Comparison of ENCODE assay signal across 23 cellular contexts in genomic region chr11:35550374-35551036, GRCh38. TPM values are rescaled to one million over a fixed set of nuclear protein-coding genes. Genes with fewer than 3 reads are reported as not detected.
DNase-seq lines count a peak whose midpoint lies in the region; ATAC-seq, FAIRE-seq and TF ChIP-seq lines count a peak whose summit lies in the region.
"Had no signal": no experiment of that assay in that cellular context is flagged by ENCODE, and none has a peak within 500 bp of the region (broad histone marks: within the 10 kb centered on the region; RNA-seq: fewer than 3 reads in every experiment).

No MANE protein-coding gene starts in this region.

- H3K9ac ChIP-seq in astrocyte (ENCODE audit: low read length), result no peak overlapping the region
- H3K9ac ChIP-seq: BLaER1 had no signal

- H3K36me3 ChIP-seq in astrocyte (ENCODE audit: insufficient read depth, low read length) (no peaks in the 10 kb centered on the region), left lung (no peaks in the 10 kb centered on the region)
- H3K36me3 ChIP-seq: BLaER1, upper lobe of right lung had no signal

- H3K4me2 ChIP-seq in A549 (0 out of 3 replicates have a peak overlapping the region, but pooled peaks have one; percentile 3), astrocyte (ENCODE audit: low read length) (peak overlapping the region; percentile 33)

- no peak for TF ChIP-seq CTCF in A549 (IDR thresholded peaks at IDR 0.05)
- TF ChIP-seq CTCF in HFFc6 (IDR thresholded peaks at IDR 0.05), result no peak
- TF ChIP-seq CTCF in astrocyte (IDR thresholded peaks at IDR 0.05; ENCODE audit: insufficient read depth, low read depth, low read length), result no peak
- TF ChIP-seq CTCF in left lung (IDR thresholded peaks at IDR 0.05), result no peak

- H3K27me3 Mint-ChIP-seq in HFFc6 (ENCODE audit: insufficient read depth) (peaks cover 2% of the 10 kb centered on the region; the same call in 1 of the 2 replicates), astrocyte (ENCODE audit: low read depth, unreplicated experiment) (no peaks in the 10 kb centered on the region)

- H3K4me1 Mint-ChIP-seq in HFFc6 (ENCODE audit: low read depth), result peaks cover 95% of the 10 kb centered on the region
- peaks cover 41% of the 10 kb centered on the region for H3K4me1 Mint-ChIP-seq in astrocyte (ENCODE audit: low read depth, unreplicated experiment)
- H3K4me1 Mint-ChIP-seq: activated CD4-positive, alpha-beta T cell treated with anti-CD3 and anti-CD28 coated beads, Interleukin-2, amount 10 ng/mL, durations not matched to agents 24 days and 14 days; activated naive CD4-positive, alpha-beta T cell treated with anti-CD3 and anti-CD28 coated beads, Interleukin-2, amount 10 ng/mL, durations not matched to agents 7 days and 5 days; T-helper 17 cell had no signal

- no peaks in the 10 kb centered on the region for H3K9me3 ChIP-seq in A549
- no peaks in the 10 kb centered on the region for H3K9me3 ChIP-seq in astrocyte (ENCODE audit: insufficient read depth, low read depth, low read length)
- H3K9me3 ChIP-seq in left lung, result no peaks in the 10 kb centered on the region
- H3K9me3 ChIP-seq: BLaER1, upper lobe of right lung had no signal

- H3K4me3 Mint-ChIP-seq in HFFc6 (peak overlapping the region; percentile 29), astrocyte (ENCODE audit: unreplicated experiment) (no peak overlapping the region)
- H3K4me3 Mint-ChIP-seq: activated CD4-positive, alpha-beta T cell treated with anti-CD3 and anti-CD28 coated beads, Interleukin-2, amount 10 ng/mL, durations not matched to agents 24 days and 14 days; activated naive CD4-positive, alpha-beta T cell treated with anti-CD3 and anti-CD28 coated beads, Interleukin-2, amount 10 ng/mL, durations not matched to agents 7 days and 5 days; activated T-helper 1 cell treated with anti-CD3 and anti-CD28 coated beads, Interleukin-12 subunit alpha, Interleukin-12 subunit beta, Interleukin-2, Interleukin-4 antibody, amounts not matched to agents 30 ng/mL and 10 ng/mL and 1 ng/mL, durations not matched to agents 14 hours and 24 hours and 36 hours; endodermal cell; T-helper 17 cell had no signal

- H4K20me1 ChIP-seq in astrocyte (ENCODE audit: insufficient read depth, low read length), result no peaks in the 10 kb centered on the region
- H4K20me1 ChIP-seq: BLaER1 had no signal

- intact Hi-C loops in left lung (cut with DNase I), result no loop called here

- no peak overlapping the region for H3K4me3 ChIP-seq in A549
- no peak overlapping the region for H3K4me3 ChIP-seq in astrocyte (ENCODE audit: insufficient read depth, low read depth, low read length)
- H3K4me3 ChIP-seq in left lung, result no peak overlapping the region
- H3K4me3 ChIP-seq: BLaER1, upper lobe of right lung had no signal

- TF ChIP-seq EP300 in A549 (IDR thresholded peaks at IDR 0.05), result no peak

- TF ChIP-seq POLR2A in A549 (IDR thresholded peaks at IDR 0.05; ENCODE audit: low read length), result no peak

- no peaks in the 10 kb centered on the region for H3K79me2 ChIP-seq in astrocyte (ENCODE audit: insufficient read depth, low read length)

- TF ChIP-seq RAD21 in A549 (conservative IDR thresholded peaks at IDR 0.05 in 1 of 2, IDR thresholded peaks at IDR 0.05 in 1 of 2), result no peak

- CTCF ChIA-PET in A549 (lab: Yijun Ruan, JAX), result no interaction called here

- WGBS in A549 (ENCODE audit: missing lambda C conversion rate), result 26% methylated on average over 3 of the region's 3 CpGs

- H3K27me3 ChIP-seq in astrocyte (ENCODE audit: insufficient read depth, low read length) (no peaks in the 10 kb centered on the region), left lung (peaks cover 0 to 7% of the 10 kb centered on the region in 2 donors)
- H3K27me3 ChIP-seq: BLaER1, upper lobe of right lung had no signal

- POLR2A ChIA-PET in A549 (lab: Yijun Ruan, JAX), result no interaction called here

- H3K27ac ChIP-seq in A549 (no peak overlapping the region), astrocyte (ENCODE audit: low read depth, low read length) (peak overlapping the region; percentile 68), left lung (no peak overlapping the region)
- H3K27ac ChIP-seq: BLaER1, upper lobe of right lung had no signal

- H3K36me3 Mint-ChIP-seq in HFFc6 (ENCODE audit: low read depth) (no peaks in the 10 kb centered on the region), astrocyte (ENCODE audit: low read depth, unreplicated experiment) (no peaks in the 10 kb centered on the region)
- H3K36me3 Mint-ChIP-seq: activated naive CD4-positive, alpha-beta T cell treated with anti-CD3 and anti-CD28 coated beads, Interleukin-2, amount 10 ng/mL, durations not matched to agents 7 days and 5 days had no signal

- DNase-seq in A549 (ENCODE audit: low read depth in 1 of 2, low spot score in 1 of 2) (no peak), HFFc6 (peak; percentile 52), astrocyte (ENCODE audit: low read depth) (peak; percentile 67), left lung (no peak), DMS153 (lab: John Stamatoyannopoulos, UW) (no peak), KBM-7 (no peak)
- DNase-seq: activated CD4-positive, alpha-beta T cell treated with anti-CD3 and anti-CD28 coated beads, Interleukin-2, amount 10 ng/mL, durations not matched to agents 24 days and 14 days; activated naive CD4-positive, alpha-beta T cell treated with anti-CD3 and anti-CD28 coated beads, Interleukin-2, amount 10 ng/mL, durations not matched to agents 7 days and 5 days; amygdala; caudate nucleus; DND-41; KG1; MV-4-11; NCI-H526; T-helper 17 cell; upper lobe of right lung had no signal

- no peak overlapping the region for H2AFZ ChIP-seq in astrocyte (ENCODE audit: low read depth, low read length)

- H3K27ac Mint-ChIP-seq in HFFc6 (peak overlapping the region; percentile 84), astrocyte (ENCODE audit: unreplicated experiment) (peak overlapping the region; percentile 90)
- H3K27ac Mint-ChIP-seq: activated CD4-positive, alpha-beta T cell treated with anti-CD3 and anti-CD28 coated beads, Interleukin-2, amount 10 ng/mL, durations not matched to agents 24 days and 14 days; activated naive CD4-positive, alpha-beta T cell treated with anti-CD3 and anti-CD28 coated beads, Interleukin-2, amount 10 ng/mL, durations not matched to agents 7 days and 5 days; activated T-helper 1 cell treated with anti-CD3 and anti-CD28 coated beads, Interleukin-12 subunit alpha, Interleukin-12 subunit beta, Interleukin-2, Interleukin-4 antibody, amounts not matched to agents 30 ng/mL and 10 ng/mL and 1 ng/mL, durations not matched to agents 14 hours and 24 hours and 36 hours; endodermal cell; T-helper 17 cell had no signal

- H3K9me3 Mint-ChIP-seq in HFFc6 (no peaks in the 10 kb centered on the region), astrocyte (ENCODE audit: unreplicated experiment) (peaks cover 3% of the 10 kb centered on the region)
- H3K9me3 Mint-ChIP-seq: activated CD4-positive, alpha-beta T cell treated with anti-CD3 and anti-CD28 coated beads, Interleukin-2, amount 10 ng/mL, durations not matched to agents 24 days and 14 days; activated naive CD4-positive, alpha-beta T cell treated with anti-CD3 and anti-CD28 coated beads, Interleukin-2, amount 10 ng/mL, durations not matched to agents 7 days and 5 days; activated T-helper 1 cell treated with anti-CD3 and anti-CD28 coated beads, Interleukin-12 subunit alpha, Interleukin-12 subunit beta, Interleukin-2, Interleukin-4 antibody, amounts not matched to agents 30 ng/mL and 10 ng/mL and 1 ng/mL, durations not matched to agents 14 hours and 24 hours and 36 hours; endodermal cell had no signal

- H3K4me1 ChIP-seq in A549, result 0 out of 3 replicates have a peak, but pooled peaks cover 3% of the 10 kb centered on the region
- peaks cover 26% of the 10 kb centered on the region for H3K4me1 ChIP-seq in astrocyte (ENCODE audit: insufficient read depth, low read length)
- H3K4me1 ChIP-seq in left lung, result no peaks in the 10 kb centered on the region
- H3K4me1 ChIP-seq: upper lobe of right lung had no signal

- FAIRE-seq in A549 (lab: Jason Lieb, UNC) (no peak), astrocyte (lab: Jason Lieb, UNC) (no peak)
- FAIRE-seq: GM12892 had no signal

- in situ Hi-C loops in KBM-7 (cut with MboI; ENCODE audit: low pct_unique_long_range_greater_than_20kb, low sequenced_read_pairs), result no loop called here

- ATAC-seq in A549 (no peak), left lung (peak; percentile 32), GM18868 (IDR thresholded peaks at IDR 0.05; ENCODE audit: unreplicated experiment) (no peak), HG02840 (IDR thresholded peaks at IDR 0.05; ENCODE audit: low FRiP score, unreplicated experiment) (no peak)
- ATAC-seq: T-helper 17 cell had no signal

TF ChIP-seq in A549, 52 proteins besides CTCF, POLR2A, EP300 and RAD21 (continues in another document):
- TF ChIP-seq SREBF2 (IDR thresholded peaks at IDR 0.05) (no peak), PHF8 (IDR thresholded peaks at IDR 0.05; ENCODE audit: borderline replicate concordance, low read depth) (no peak), ESRRA (IDR thresholded peaks at IDR 0.05; ENCODE audit: borderline replicate concordance, low read length) (no peak), HDAC2 (IDR thresholded peaks at IDR 0.05) (no peak), NPAS2 (CRISPR knock-in tag; IDR thresholded peaks at IDR 0.05; ENCODE audit: borderline replicate concordance) (no peak), GATA3 (IDR thresholded peaks at IDR 0.05; ENCODE audit: borderline replicate concordance) (no peak), POLR2AphosphoS2 (conservative IDR thresholded peaks at IDR 0.05; ENCODE audit: low read length) (no peak)
- TF ChIP-seq, protein P1, sequence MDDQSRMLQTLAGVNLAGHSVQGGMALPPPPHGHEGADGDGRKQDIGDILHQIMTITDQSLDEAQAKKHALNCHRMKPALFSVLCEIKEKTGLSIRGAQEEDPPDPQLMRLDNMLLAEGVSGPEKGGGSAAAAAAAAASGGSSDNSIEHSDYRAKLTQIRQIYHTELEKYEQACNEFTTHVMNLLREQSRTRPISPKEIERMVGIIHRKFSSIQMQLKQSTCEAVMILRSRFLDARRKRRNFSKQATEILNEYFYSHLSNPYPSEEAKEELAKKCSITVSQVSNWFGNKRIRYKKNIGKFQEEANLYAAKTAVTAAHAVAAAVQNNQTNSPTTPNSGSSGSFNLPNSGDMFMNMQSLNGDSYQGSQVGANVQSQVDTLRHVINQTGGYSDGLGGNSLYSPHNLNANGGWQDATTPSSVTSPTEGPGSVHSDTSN (IDR thresholded peaks at IDR 0.05), result no peak

RNA-seq across cellular contexts. Expression of gene PAMR1, which starts 25.1 kb away (rescaled TPM):
- not detected in 2 replicates for polyA plus RNA-seq in A549 (2011; rRNA removed)
- not detected in 2 replicates for polyA plus RNA-seq in A549 (2012; cell fraction: cytosol; rRNA removed)
- not detected in 2 replicates for polyA plus RNA-seq in A549 (2012; cell fraction: nucleus; rRNA removed)
- polyA plus RNA-seq in A549 (2017; fragmentation: RNase III; extraction: RNeasy Plus Mini Kit Qiagen cat#74134 plus additional on column Dnase treatment), result not detected in 3 replicates
- polyA minus RNA-seq in A549 (2011; rRNA and poly(A)+ RNA removed), result 0.34 and 0.66 TPM in 2 replicates
- 100 to 1,000 TPM; 151 to 209 (median 191) TPM for total RNA-seq in HFFc6 (2021; fragmentation: NEBNext Ultra II Directional; extraction: Animal tissue kit (Norgen Biotek cat#: 25700))
- 12.6 and 18.0 TPM in 2 replicates for total RNA-seq in astrocyte
- total RNA-seq in left lung, result 10 to 100 TPM in 1 of 2 donors, under 1 TPM in 1; 0.65 to 14.4 TPM
- total RNA-seq: activated CD4-positive, alpha-beta T cell treated with anti-CD3 and anti-CD28 coated beads, Interleukin-2, amount 10 ng/mL, durations not matched to agents 24 days and 14 days; activated T-helper 1 cell treated with anti-CD3 and anti-CD28 coated beads, Interleukin-12 subunit alpha, Interleukin-12 subunit beta, Interleukin-2, Interleukin-4 antibody, amounts not matched to agents 30 ng/mL and 10 ng/mL and 1 ng/mL, durations not matched to agents 14 hours and 24 hours and 36 hours; HT-29; T-helper 17 cell had no signal

Comparison
In these comparisons a context has a peak if more than half of its experiments do, and no peak if none do; other contexts are left out.
1. DNase-seq: peak in HFFc6 (single experiment) and astrocyte (single experiment); none in A549 (0 of 2), left lung (0 of 2), DMS153 (single experiment) and KBM-7 (single experiment).